ENCODE assay signal across 8 cellular contexts in the genomic region with DNA sequence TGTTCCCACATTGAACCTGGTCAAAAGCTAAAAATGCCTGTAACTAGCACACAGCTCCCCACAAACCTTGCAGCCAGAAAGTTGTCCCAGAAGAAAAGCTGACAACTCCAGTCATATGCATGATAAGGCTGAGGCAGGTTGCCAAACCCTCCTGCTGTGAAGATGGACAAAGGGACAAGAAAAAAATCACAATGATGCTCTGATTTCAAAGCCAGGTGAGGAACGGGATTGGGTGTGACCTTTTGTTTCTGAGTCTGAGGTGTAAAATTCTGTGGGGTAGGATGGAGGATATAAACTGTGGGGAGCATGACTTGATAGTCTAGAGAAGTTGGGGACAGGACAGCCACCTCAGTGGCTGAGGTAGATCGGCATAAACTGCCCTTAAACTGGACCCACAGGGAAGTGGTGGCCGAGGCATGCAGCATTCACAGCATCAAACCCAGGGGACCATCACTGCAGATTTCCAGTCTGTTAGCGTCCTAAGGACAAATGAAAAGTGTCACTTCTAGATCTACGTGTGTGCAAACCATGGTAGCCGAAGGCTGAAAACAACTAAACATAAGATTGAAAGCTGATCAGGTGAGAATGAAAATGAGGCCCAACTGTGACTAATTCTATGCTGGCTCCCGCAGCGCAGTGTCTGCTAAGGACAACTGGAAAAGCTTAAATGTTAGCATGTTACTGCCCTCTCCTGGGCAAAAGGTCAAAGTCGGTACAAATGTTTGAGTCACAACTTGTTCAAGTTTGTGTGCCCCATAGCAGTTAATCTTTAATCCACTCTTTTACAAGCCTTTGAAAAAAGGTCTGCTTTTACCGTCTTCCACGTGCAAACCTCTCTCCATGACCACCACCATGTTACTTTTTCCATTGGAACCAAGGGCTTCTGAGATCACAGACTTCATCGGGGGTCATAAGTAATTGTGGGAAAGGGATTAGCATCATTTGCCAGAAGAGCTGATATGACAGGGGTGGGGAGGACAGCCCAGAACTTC. TPM values are rescaled to one million over a fixed set of nuclear protein-coding genes. Genes with fewer than 3 reads are reported as not detected.
A peak's percentile ranks its signal among the peaks of the same experiment; 100 is the strongest.
DNase-seq lines count a peak whose midpoint lies in the region; ATAC-seq and TF ChIP-seq lines count a peak whose summit lies in the region.

No MANE protein-coding gene starts in this region.

- intact Hi-C loops in vagina (cut with DNase I): no loop called here

- DNase-seq in EH (ENCODE audit: low read depth): peak; percentile 36
- DNase-seq in Jurkat, Clone E6-1 (ENCODE audit: low read depth, low spot score): peak; percentile 25
- peak; percentile 41 for DNase-seq in RPMI8226
- peak; percentile 35 for DNase-seq in foreskin melanocyte
- DNase-seq in vagina (ENCODE audit: extremely low spot score in 2 of 2): no peak
- no peak for DNase-seq in activated CD4-positive, alpha-beta T cell treated with anti-CD3 and anti-CD28 coated beads for 1 hour

- H3K36me3 ChIP-seq in skeletal muscle satellite cell (ENCODE audit: insufficient read depth, low read length) (no peaks in the 10 kb centered on the region), vagina (no peaks in the 10 kb centered on the region)

- no peak overlapping the region for H3K9ac ChIP-seq in skeletal muscle satellite cell (ENCODE audit: low read depth, low read length)

- ATAC-seq in GM19351 (IDR thresholded peaks at IDR 0.05; ENCODE audit: unreplicated experiment): peak; percentile 93

- H3K4me3 ChIP-seq in Jurkat, Clone E6-1 (ENCODE audit: low read length): no peak overlapping the region
- H3K4me3 ChIP-seq in skeletal muscle satellite cell (ENCODE audit: low read length) (no peak overlapping the region), vagina (no peak overlapping the region)

- no peaks in the 10 kb centered on the region for H3K9me3 ChIP-seq in skeletal muscle satellite cell (replicated peaks; ENCODE audit: low read length)
- no peaks in the 10 kb centered on the region for H3K9me3 ChIP-seq in vagina

- no peak overlapping the region for H3K27ac ChIP-seq in vagina

- H3K4me1 ChIP-seq in skeletal muscle satellite cell (ENCODE audit: control insufficient read depth, insufficient read depth, low read length) (peaks cover 3% of the 10 kb centered on the region), vagina (no peaks in the 10 kb centered on the region)

- H3K27me3 ChIP-seq in skeletal muscle satellite cell (ENCODE audit: control insufficient read depth, insufficient read depth, low read length) (no peaks in the 10 kb centered on the region), vagina (no peaks in the 10 kb centered on the region)

- TF ChIP-seq POLR2A in vagina (IDR thresholded peaks at IDR 0.05): no peak

- peak overlapping the region; percentile 57 for H3K4me2 ChIP-seq in skeletal muscle satellite cell (ENCODE audit: low read length)

- no peak for TF ChIP-seq CTCF in vagina (IDR thresholded peaks at IDR 0.05)

RNA-seq across cellular contexts. Expression of a gene that starts 39.8 kb away (rescaled TPM):
- not detected for polyA plus RNA-seq in Jurkat, Clone E6-1 (2012; ENCODE audit: insufficient read depth, insufficient read length)
- not detected in 2 replicates for total RNA-seq in skeletal muscle satellite cell (2012; rRNA removed)
- 0.49 TPM for total RNA-seq in vagina

Comparison
In these comparisons a context has a peak if more than half of its experiments do, and no peak if none do; other contexts are left out.
1. DNase-seq: peak in EH (single experiment), Jurkat, Clone E6-1 (single experiment), RPMI8226 (single experiment) and foreskin melanocyte (single experiment); none in vagina (0 of 2) and activated CD4-positive, alpha-beta T cell treated with anti-CD3 and anti-CD28 coated beads for 1 hour (single experiment).